ENCODE assay signal across 18 cellular contexts in genomic region chr18:49647496-49648168, GRCh38.
A peak's percentile ranks its signal among the peaks of the same experiment; 100 is the strongest.
DNase-seq lines count a peak whose midpoint lies in the region; ATAC-seq, FAIRE-seq and TF ChIP-seq lines count a peak whose summit lies in the region.
"Had no signal": no experiment of that assay in that cellular context is flagged by ENCODE, and none has a peak within 500 bp of the region (broad histone marks: within the 10 kb centered on the region; RNA-seq: fewer than 3 reads in every experiment).

No MANE protein-coding gene starts in this region.

- H3K9me3 ChIP-seq in left ventricle myocardium inferior (replicated peaks) (no peaks in the 10 kb centered on the region), colonic mucosa (no peaks in the 10 kb centered on the region), mucosa of rectum (ENCODE audit: control insufficient read depth in 2 of 2, low read length in 2 of 2) (no peaks in the 10 kb centered on the region)
- H3K9me3 ChIP-seq: Caco-2, tibial artery had no signal

- H3K4me1 ChIP-seq in left ventricle myocardium inferior (peaks cover 35% of the 10 kb centered on the region), colonic mucosa (no peaks in the 10 kb centered on the region), mucosa of rectum (ENCODE audit: control insufficient read depth in 2 of 2, insufficient read depth in 2 of 2, low read length in 2 of 2) (peaks cover 0 to under 1% of the 10 kb centered on the region in 2 donors)

- no peak for TF ChIP-seq POLR2A in GM12891 (IDR thresholded peaks at IDR 0.05; ENCODE audit: low read depth, low read length)

- H3K36me3 ChIP-seq in left ventricle myocardium inferior (no peaks in the 10 kb centered on the region), colonic mucosa (no peaks in the 10 kb centered on the region), mucosa of rectum (ENCODE audit: control insufficient read depth in 2 of 2, insufficient read depth in 2 of 2, low read length in 2 of 2) (no peaks in the 10 kb centered on the region)
- H3K36me3 ChIP-seq: tibial artery had no signal

- intact Hi-C loops in left ventricle myocardium inferior (cut with micrococcal nuclease) (no loop called here), left ventricle myocardium superior (cut with micrococcal nuclease) (no loop called here), colonic mucosa (cut with DNase I) (no loop called here)

- TF ChIP-seq CTCF in left ventricle myocardium inferior (IDR thresholded peaks at IDR 0.05; ENCODE audit: borderline replicate concordance) (no peak), colonic mucosa (IDR thresholded peaks at IDR 0.05) (no peak)

- H3K4me3 ChIP-seq in left ventricle myocardium inferior (no peak overlapping the region), colonic mucosa (no peak overlapping the region), mucosa of rectum (ENCODE audit: low read length in 2 of 2) (no peak overlapping the region)
- H3K4me3 ChIP-seq: skin epidermis, tibial artery had no signal

- H3K9ac ChIP-seq in colonic mucosa (ENCODE audit: low read depth in 2 of 2, low read length in 2 of 2): no peak overlapping the region
- H3K9ac ChIP-seq in mucosa of rectum (ENCODE audit: low read depth in 1 of 2, low read length in 2 of 2): no peak overlapping the region

- no peak for FAIRE-seq in GM12891 (lab: Jason Lieb, UNC)
- FAIRE-seq: A204.1 had no signal

- no peak for ATAC-seq in left ventricle myocardium superior
- ATAC-seq: esophagus mucosa; naive thymus-derived CD8-positive, alpha-beta T cell had no signal

- no peak for DNase-seq in left ventricle myocardium inferior
- no peak for DNase-seq in left ventricle myocardium superior
- peak; percentile 15 for DNase-seq in colonic mucosa
- DNase-seq in HT-29 (ENCODE audit: low spot score): no peak
- DNase-seq in RPMI8226: no peak
- no peak for DNase-seq in NCI-H187 treated with DMSO at 0.1 percent for 48 hours (lab: John Stamatoyannopoulos, UW)
- no peak for DNase-seq in GM12891 (ENCODE audit: insufficient read length, low spot score)
- DNase-seq: activated CD4-positive, alpha-beta T cell treated with anti-CD3 and anti-CD28 coated beads, Interleukin-2, amount 50 U/mL, for 4 hours; activated effector memory CD4-positive, alpha-beta T cell treated with anti-CD3 and anti-CD28 coated beads, Interleukin-2, amount 50 U/mL, for 16 hours; Caco-2; naive thymus-derived CD8-positive, alpha-beta T cell; NCI-H2029 treated with DMSO at 0.1 percent for 48 hours; OCI-M1; tibial artery had no signal

- peak overlapping the region; percentile 59 for H3K27ac ChIP-seq in left ventricle myocardium inferior (replicated peaks)
- H3K27ac ChIP-seq in colonic mucosa: no peak overlapping the region
- H3K27ac ChIP-seq in mucosa of rectum (ENCODE audit: low read depth in 2 of 2, low read length in 2 of 2): peak overlapping the region; percentile 8 to 14
- H3K27ac ChIP-seq: skin epidermis, tibial artery had no signal

- peaks cover 43% of the 10 kb centered on the region for H3K27me3 ChIP-seq in left ventricle myocardium inferior (ENCODE audit: low read depth)
- no peaks in the 10 kb centered on the region for H3K27me3 ChIP-seq in colonic mucosa
- H3K27me3 ChIP-seq in mucosa of rectum (ENCODE audit: control insufficient read depth in 2 of 2, insufficient read depth in 2 of 2, low read length in 2 of 2): no peaks in the 10 kb centered on the region
- H3K27me3 ChIP-seq: tibial artery had no signal

TF ChIP-seq in GM12891, 5 proteins besides CTCF, POLR2A, EP300 and RAD21:
- TF ChIP-seq POLR2AphosphoS5 (IDR thresholded peaks at IDR 0.05; ENCODE audit: low read depth, low read length) (no peak), POU2F2 (IDR thresholded peaks at IDR 0.05; ENCODE audit: low read depth, low read length) (no peak), SPI1 (IDR thresholded peaks at IDR 0.05; ENCODE audit: low read depth, low read length) (no peak), PAX5 (IDR thresholded peaks at IDR 0.05; ENCODE audit: insufficient read depth, low read length, severe bottlenecking) (no peak), TAF1 (IDR thresholded peaks at IDR 0.05; ENCODE audit: low read depth, low read length) (no peak)
TF ChIP-seq in GM12891: peak in this region for 0.
